2 cellular contexts compared by ENCODE assay signal in the genomic region with DNA sequence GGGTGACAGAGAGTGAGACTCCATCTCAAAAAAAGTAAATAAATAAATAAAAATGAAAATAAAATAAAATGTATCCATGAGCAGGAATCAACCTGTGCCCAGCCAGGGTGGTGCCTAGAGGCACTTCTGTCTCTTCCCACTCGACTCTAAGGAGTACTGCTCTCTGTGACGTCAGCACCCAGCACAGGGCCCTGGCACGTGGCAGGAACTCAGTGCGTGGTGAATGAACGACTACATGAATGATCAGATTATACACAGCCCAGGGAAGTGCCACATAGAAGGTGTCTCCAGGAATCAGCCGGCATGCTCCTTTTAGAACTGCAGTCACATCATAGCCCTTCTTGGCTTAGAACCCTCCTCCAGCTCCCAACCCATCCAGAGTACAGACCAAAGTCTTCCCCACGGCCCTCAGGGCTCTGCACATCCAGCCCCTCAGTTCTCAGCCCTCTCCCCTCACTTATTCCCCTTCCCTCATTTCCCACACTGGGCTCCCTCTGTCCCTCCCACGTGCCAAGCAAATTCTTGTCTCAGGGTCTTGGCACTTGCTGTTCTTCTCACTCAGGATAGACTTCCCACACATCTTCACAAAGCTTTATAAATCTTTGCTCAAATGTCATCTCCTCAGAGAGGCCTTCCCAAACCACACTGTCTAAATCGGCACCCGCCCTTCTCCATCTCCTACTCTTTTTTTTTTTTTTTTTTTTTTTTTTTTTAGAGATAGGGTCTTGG.
TF ChIP-seq lines count a peak whose summit lies in the region.

No MANE protein-coding gene starts in this region.

TF ChIP-seq in SK-N-SH, 30 proteins besides CTCF, POLR2A, EP300 and RAD21:
- TF ChIP-seq PBX3 (IDR thresholded peaks at IDR 0.05) (no peak), YY1 (IDR thresholded peaks at IDR 0.05; ENCODE audit: low read depth) (no peak), MAX (IDR thresholded peaks at IDR 0.05; ENCODE audit: low read depth) (no peak), GABPA (IDR thresholded peaks at IDR 0.05; ENCODE audit: low read depth) (no peak), MXI1 (IDR thresholded peaks at IDR 0.05; ENCODE audit: low read depth, low read length) (no peak), FOXM1 (IDR thresholded peaks at IDR 0.05; ENCODE audit: low read depth) (no peak), JUND (IDR thresholded peaks at IDR 0.05) (no peak), FOXJ3 (CRISPR knock-in tag; IDR thresholded peaks at IDR 0.05) (no peak)
TF ChIP-seq in SK-N-SH: peak in this region for 0.

TF ChIP-seq in SK-N-SH treated with all-trans-retinoic acid at 6 μM for 48 hours, 23 proteins besides CTCF, POLR2A, EP300 and RAD21 (continued from another document):
- TF ChIP-seq, protein P1, sequence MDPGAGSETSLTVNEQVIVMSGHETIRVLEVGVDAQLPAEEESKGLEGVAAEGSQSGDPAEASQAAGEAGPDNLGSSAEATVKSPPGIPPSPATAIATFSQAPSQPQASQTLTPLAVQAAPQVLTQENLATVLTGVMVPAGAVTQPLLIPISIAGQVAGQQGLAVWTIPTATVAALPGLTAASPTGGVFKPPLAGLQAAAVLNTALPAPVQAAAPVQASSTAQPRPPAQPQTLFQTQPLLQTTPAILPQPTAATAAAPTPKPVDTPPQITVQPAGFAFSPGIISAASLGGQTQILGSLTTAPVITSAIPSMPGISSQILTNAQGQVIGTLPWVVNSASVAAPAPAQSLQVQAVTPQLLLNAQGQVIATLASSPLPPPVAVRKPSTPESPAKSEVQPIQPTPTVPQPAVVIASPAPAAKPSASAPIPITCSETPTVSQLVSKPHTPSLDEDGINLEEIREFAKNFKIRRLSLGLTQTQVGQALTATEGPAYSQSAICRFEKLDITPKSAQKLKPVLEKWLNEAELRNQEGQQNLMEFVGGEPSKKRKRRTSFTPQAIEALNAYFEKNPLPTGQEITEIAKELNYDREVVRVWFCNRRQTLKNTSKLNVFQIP (CRISPR knock-in tag; IDR thresholded peaks at IDR 0.05; ENCODE audit: borderline replicate concordance, low read depth): no peak
- no peak for TF ChIP-seq CSDC2 (CRISPR knock-in tag; IDR thresholded peaks at IDR 0.05)
- TF ChIP-seq ZNF565 (CRISPR knock-in tag; conservative IDR thresholded peaks at IDR 0.05; ENCODE audit: low read depth): no peak
- no peak for TF ChIP-seq GLIS3 (CRISPR knock-in tag; IDR thresholded peaks at IDR 0.05)
- TF ChIP-seq ZNF70 (CRISPR knock-in tag; IDR thresholded peaks at IDR 0.05): no peak
- TF ChIP-seq ZC3H10 (CRISPR knock-in tag; IDR thresholded peaks at IDR 0.05): no peak
- TF ChIP-seq CSRNP3 (CRISPR knock-in tag; IDR thresholded peaks at IDR 0.05): no peak
- no peak for TF ChIP-seq PPARA (CRISPR knock-in tag; IDR thresholded peaks at IDR 0.05; ENCODE audit: borderline replicate concordance)
- TF ChIP-seq RARB (CRISPR knock-in tag; IDR thresholded peaks at IDR 0.05): no peak
